Comparison of ENCODE assay signal across 14 cellular contexts in the genomic region with DNA sequence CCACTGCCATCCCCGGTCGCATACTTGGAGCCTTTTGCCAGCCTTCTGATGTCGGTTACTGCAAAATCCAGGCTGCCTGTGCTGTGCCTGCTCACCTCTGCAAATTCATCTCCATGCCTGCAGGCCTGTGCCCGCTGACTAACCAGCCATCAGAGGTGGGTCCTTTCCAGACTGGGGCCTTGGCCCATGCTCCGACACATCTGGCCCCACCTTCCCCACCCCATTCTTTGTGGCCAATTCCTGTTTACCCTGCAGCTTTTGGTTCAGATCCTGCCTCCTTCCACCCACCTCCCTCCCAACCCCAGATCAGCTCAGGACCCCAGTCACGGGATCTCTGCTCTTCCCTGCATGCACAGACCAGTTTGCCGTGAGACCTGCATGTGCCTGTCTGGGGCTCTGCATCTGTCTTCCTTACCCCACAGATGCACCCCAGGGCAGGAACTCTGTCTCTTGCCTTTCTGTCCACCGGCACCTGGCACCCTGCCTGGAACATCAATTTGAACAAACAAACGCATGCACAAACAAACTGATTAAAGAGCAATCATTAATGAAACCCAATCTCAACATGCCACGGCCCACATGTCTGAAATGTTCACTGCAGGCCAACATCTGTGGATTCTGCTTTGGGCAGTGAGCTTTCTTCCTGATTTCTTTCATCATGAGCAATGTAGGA.
DNase-seq lines count a peak whose midpoint lies in the region; ATAC-seq and TF ChIP-seq lines count a peak whose summit lies in the region.
"Had no signal": no experiment of that assay in that cellular context is flagged by ENCODE, and none has a peak within 500 bp of the region (broad histone marks: within the 10 kb centered on the region; RNA-seq: fewer than 3 reads in every experiment).

No MANE protein-coding gene starts in this region.

- peaks cover 0 to 7% (median 7%) of the 10 kb centered on the region in 3 donors for H3K9me3 ChIP-seq in esophagus squamous epithelium

- WGBS in esophagus squamous epithelium, 2 donors: 16 to 31% methylated on average over 10 of the region's 10 CpGs

- H3K27me3 ChIP-seq in esophagus squamous epithelium: peaks cover 0 to 4% (median 0%) of the 10 kb centered on the region in 4 donors

- intact Hi-C loops in esophagus squamous epithelium (cut with DNase I): no loop called here

- H3K36me3 ChIP-seq in esophagus squamous epithelium: no peaks in the 10 kb centered on the region

- no peak for ATAC-seq in GM18907 (IDR thresholded peaks at IDR 0.05; ENCODE audit: unreplicated experiment)
- no peak for ATAC-seq in GM21515 (IDR thresholded peaks at IDR 0.05; ENCODE audit: unreplicated experiment)
- ATAC-seq: left cardiac atrium; naive thymus-derived CD8-positive, alpha-beta T cell had no signal

- TF ChIP-seq CTCF in LNCaP clone FGC (IDR thresholded peaks at IDR 0.05; ENCODE audit: control insufficient read depth, extremely low read depth, insufficient read depth) (no peak), esophagus squamous epithelium (IDR thresholded peaks at IDR 0.05) (no peak)

- no peak for TF ChIP-seq POLR2A in esophagus squamous epithelium (IDR thresholded peaks at IDR 0.05)

- H3K27ac ChIP-seq in esophagus squamous epithelium: peak overlapping the region in 3 of 4 donors; percentile 33 to 68 (median 39)

- H3K4me3 ChIP-seq in LNCaP clone FGC (ENCODE audit: low read depth, low read length) (no peak overlapping the region), esophagus squamous epithelium (no peak overlapping the region)

- H3K4me1 ChIP-seq in esophagus squamous epithelium: peaks cover 0 to 31% (median 11%) of the 10 kb centered on the region in 3 donors

- DNase-seq in LNCaP clone FGC (ENCODE audit: low read depth): peak; percentile 37
- peak; percentile 76 for DNase-seq in NCI-H69 (lab: John Stamatoyannopoulos, UW)
- DNase-seq in esophagus squamous epithelium (lab: John Stamatoyannopoulos, UW): no peak
- DNase-seq in ureter (ENCODE audit: low spot score): peak; percentile 69
- no peak for DNase-seq in kidney tubule cell (ENCODE audit: low spot score)
- DNase-seq: activated CD4-positive, alpha-beta T cell treated with anti-CD3 and anti-CD28 coated beads for 1 hour; activated T-cell treated with anti-CD3 and anti-CD28 coated beads for 4 hours; CD4-positive, alpha-beta memory T cell; foreskin melanocyte; left cardiac atrium; MV-4-11; naive thymus-derived CD8-positive, alpha-beta T cell had no signal

Comparison
In these comparisons a context has a peak if more than half of its experiments do, and no peak if none do; other contexts are left out.
1. DNase-seq: peak in LNCaP clone FGC (single experiment), NCI-H69 (single experiment) and ureter (single experiment); none in esophagus squamous epithelium (single experiment) and kidney tubule cell (single experiment).